Comparison of ENCODE assay signal across 7 cellular contexts in genomic region chr16:85612191-85612800, GRCh38. TPM values are rescaled to one million over a fixed set of nuclear protein-coding genes. Genes with fewer than 3 reads are reported as not detected.
DNase-seq lines count a peak whose midpoint lies in the region; ATAC-seq and TF ChIP-seq lines count a peak whose summit lies in the region.

No MANE protein-coding gene starts in this region.

- H3K9ac ChIP-seq in SK-N-SH = peak overlapping the region; percentile 69

- peaks cover 22% of the 10 kb centered on the region for H3F3A ChIP-seq in SK-N-SH (replicated peaks; ENCODE audit: insufficient read depth)

- H4K20me1 ChIP-seq in SK-N-SH (ENCODE audit: insufficient read depth) = peaks cover 36% of the 10 kb centered on the region

- H3K4me1 Mint-ChIP-seq in chondrocyte (ENCODE audit: low read depth) = peaks cover 22% of the 10 kb centered on the region

- CTCF ChIA-PET in SK-N-SH (lab: Yijun Ruan, JAX) = interaction anchor here (1.2 to 4.5 kb wide), 7 partner anchors 16 to 359 kb away, joined by 3 to 21 read pairs (median 9); no protein-coding TSS in a partner anchor

- H3K9me3 ChIP-seq in SK-N-SH = no peaks in the 10 kb centered on the region
- no peaks in the 10 kb centered on the region for H3K9me3 ChIP-seq in stomach

- H3K4me3 ChIP-seq in Jurkat, Clone E6-1 (ENCODE audit: low read length) = peak overlapping the region; percentile 74
- H3K4me3 ChIP-seq in SK-N-SH (ENCODE audit: low read depth in 2 of 2, low read length in 1 of 2) (peak overlapping the region; percentile 74 to 86), stomach (peak overlapping the region; percentile 58 to 78 (median 64))

- no peak for TF ChIP-seq RAD21 in SK-N-SH (IDR thresholded peaks at IDR 0.05; ENCODE audit: low read length)

- H3K27ac Mint-ChIP-seq in chondrocyte (ENCODE audit: unreplicated experiment) = peak overlapping the region; percentile 17

- intact Hi-C loops in stomach (cut with DNase I; ENCODE audit: low total_unique reads) = no loop called here

- H3K36me3 Mint-ChIP-seq in chondrocyte (ENCODE audit: low read depth) = no peaks in the 10 kb centered on the region

- H3K9me2 ChIP-seq in SK-N-SH = no peaks in the 10 kb centered on the region

- H2AFZ ChIP-seq in SK-N-SH (ENCODE audit: low read depth) = no peak overlapping the region

- TF ChIP-seq CTCF in SK-N-SH (IDR thresholded peaks at IDR 0.05) = no peak
- no peak for TF ChIP-seq CTCF in chondrocyte (IDR thresholded peaks at IDR 0.05)
- TF ChIP-seq CTCF in stomach (IDR thresholded peaks at IDR 0.05) = no peak

- peak overlapping the region; percentile 98 for H3K4me2 ChIP-seq in SK-N-SH

- H3K4me1 ChIP-seq in SK-N-SH (ENCODE audit: control insufficient read depth in 1 of 2, insufficient read depth in 2 of 2, low read depth in 1 of 2, low read length in 1 of 2) (peaks cover 19 to 60% of the 10 kb centered on the region in 2 experiments), stomach (peaks cover 61 to 100% (median 91%) of the 10 kb centered on the region in 4 donors)

- ATAC-seq in left lobe of liver = peak; percentile 51

- TF ChIP-seq POLR2A in stomach (IDR thresholded peaks at IDR 0.05) = no peak

- H3K79me2 ChIP-seq in SK-N-SH (ENCODE audit: insufficient read depth) = peaks cover 34% of the 10 kb centered on the region; the same call in 1 of the 2 replicates

- POLR2A ChIA-PET in SK-N-SH (lab: Yijun Ruan, JAX) = interaction anchor here (0.6 to 2.3 kb wide), 4 partner anchors 12 to 388 kb away, joined by 3 to 7 read pairs (median 3); no protein-coding TSS in a partner anchor

- DNase-seq in EL = peak; percentile 96
- DNase-seq in Jurkat, Clone E6-1 (ENCODE audit: low read depth, low spot score) = peak; percentile 67
- peak; percentile 81 for DNase-seq in SK-N-SH
- no peak for DNase-seq in chondrocyte (ENCODE audit: low spot score)
- DNase-seq in left lobe of liver (ENCODE audit: low spot score) = peak; percentile 91
- DNase-seq in stomach = peak; percentile 88
- DNase-seq in hippocampal formation (lab: John Stamatoyannopoulos, UW) = no peak

- no peaks in the 10 kb centered on the region for H3K9me3 Mint-ChIP-seq in chondrocyte (ENCODE audit: low read depth)

- peak overlapping the region; percentile 60 for H3K4me3 Mint-ChIP-seq in chondrocyte (ENCODE audit: unreplicated experiment)

- H3K27ac ChIP-seq in SK-N-SH (ENCODE audit: low read depth in 2 of 2, low read length in 1 of 2) (peak overlapping the region; percentile 74 to 97), stomach (peak overlapping the region; percentile 93 to 98 (median 97))

- 0% methylated on average over 4 of the region's 38 CpGs for WGBS in SK-N-SH (ENCODE audit: low lambda C conversion rate)
- WGBS in stomach, 5 donors = 0 to 2% (median 1%) methylated on average over 25 to 38 of the region's 38 CpGs

- H3K27me3 ChIP-seq in SK-N-SH (ENCODE audit: insufficient read depth) (no peaks in the 10 kb centered on the region), stomach (no peaks in the 10 kb centered on the region)

- H3K36me3 ChIP-seq in SK-N-SH (replicated peaks in 1 of 2; ENCODE audit: control insufficient read depth in 1 of 2, insufficient read depth in 2 of 2, low read length in 1 of 2) (peaks cover 0 to 5% of the 10 kb centered on the region in 2 experiments), stomach (no peaks in the 10 kb centered on the region)

- peaks cover 2% of the 10 kb centered on the region for H3K27me3 Mint-ChIP-seq in chondrocyte (ENCODE audit: low read depth)

- TF ChIP-seq EP300 in SK-N-SH (IDR thresholded peaks at IDR 0.05; ENCODE audit: borderline replicate concordance in 1 of 2, low read depth in 1 of 2, low read length in 1 of 2) (peak in 1 of 2 experiments; percentile 52; a peak in 1 of 4 replicates), stomach (IDR thresholded peaks at IDR 0.05) (no peak)

TF ChIP-seq in SK-N-SH, 30 proteins besides CTCF, POLR2A, EP300 and RAD21 (continues in another document):
- TF ChIP-seq MXI1 (IDR thresholded peaks at IDR 0.05; ENCODE audit: low read depth, low read length) = no peak
- peak; percentile 57; the same call in 1 of the 2 replicates for TF ChIP-seq FOSL2 (IDR thresholded peaks at IDR 0.05; ENCODE audit: borderline replicate concordance, low read depth)
- TF ChIP-seq TEAD4 (IDR thresholded peaks at IDR 0.05; ENCODE audit: borderline replicate concordance, insufficient read depth) = 0 out of 2 replicates have a peak, but pooled peaks have one; percentile 41
- peak; percentile 64; the same call in 1 of the 2 replicates for TF ChIP-seq NFIC (IDR thresholded peaks at IDR 0.05; ENCODE audit: borderline replicate concordance)
- no peak for TF ChIP-seq EZH2phosphoT487 (IDR thresholded peaks at IDR 0.05; ENCODE audit: borderline replicate concordance, low read depth)
- TF ChIP-seq USF2 (IDR thresholded peaks at IDR 0.05; ENCODE audit: borderline replicate concordance, low read depth, low read length) = no peak
- peak; percentile 49; the same call in 1 of the 2 replicates for TF ChIP-seq JUND (IDR thresholded peaks at IDR 0.05)
- TF ChIP-seq REST (IDR thresholded peaks at IDR 0.05; ENCODE audit: low read depth, low read length) = no peak
- no peak for TF ChIP-seq IRF3 (IDR thresholded peaks at IDR 0.05; ENCODE audit: low read depth, low read length)
- no peak for TF ChIP-seq SIN3A (IDR thresholded peaks at IDR 0.05; ENCODE audit: borderline replicate concordance, low read depth, low read length)
- peak; percentile 26; the same call in 1 of the 2 replicates for TF ChIP-seq TAF1 (IDR thresholded peaks at IDR 0.05; ENCODE audit: borderline replicate concordance, low read depth, low read length)
- TF ChIP-seq NRF1 (IDR thresholded peaks at IDR 0.05; ENCODE audit: low read depth, low read length) = no peak
- TF ChIP-seq USF1 (IDR thresholded peaks at IDR 0.05; ENCODE audit: borderline replicate concordance, low read depth) = no peak
- TF ChIP-seq GATA2 (CRISPR knock-in tag; IDR thresholded peaks at IDR 0.05) = no peak
- no peak; the same call in 1 of the 2 replicates for TF ChIP-seq TCF12 (IDR thresholded peaks at IDR 0.05)

RNA-seq across cellular contexts. Expression of gene GSE1, which starts 0.8 kb away (rescaled TPM):
- 71.0 TPM for polyA plus RNA-seq in Jurkat, Clone E6-1 (2012; ENCODE audit: insufficient read depth, insufficient read length)
- polyA plus RNA-seq in SK-N-SH (2012; rRNA removed) (22.7 and 26.5 TPM in 2 replicates), stomach (10 to 100 TPM; 11.8 to 21.1 (median 12.9) TPM)
- polyA plus RNA-seq in SK-N-SH (2012; cell fraction: cytosol; rRNA removed) = 18.5 and 22.7 TPM in 2 replicates
- 94.0 and 103 TPM in 2 replicates for polyA plus RNA-seq in SK-N-SH (2012; cell fraction: nucleus; rRNA removed)
- total RNA-seq in chondrocyte (22.6 to 37.1 TPM (median 24.0 TPM) in 3 replicates), left lobe of liver (38.3 TPM), stomach (100 to 1,000 TPM in 4 of 5 donors, 10 to 100 TPM in 1; 58.2 to 294 (median 141) TPM)

Comparison
In these comparisons a context has a peak if more than half of its experiments do, and no peak if none do; other contexts are left out.
1. DNase-seq: peak in EL (single experiment), Jurkat, Clone E6-1 (single experiment), SK-N-SH (single experiment), left lobe of liver (single experiment) and stomach (single experiment); none in chondrocyte (single experiment) and hippocampal formation (0 of 2).
2. Peak in every context shown above with its lines, with median percentiles within 50 percentile points of each other: H3K4me3 ChIP-seq.